Comparison of ENCODE assay signal across 8 cellular contexts in the genomic region with DNA sequence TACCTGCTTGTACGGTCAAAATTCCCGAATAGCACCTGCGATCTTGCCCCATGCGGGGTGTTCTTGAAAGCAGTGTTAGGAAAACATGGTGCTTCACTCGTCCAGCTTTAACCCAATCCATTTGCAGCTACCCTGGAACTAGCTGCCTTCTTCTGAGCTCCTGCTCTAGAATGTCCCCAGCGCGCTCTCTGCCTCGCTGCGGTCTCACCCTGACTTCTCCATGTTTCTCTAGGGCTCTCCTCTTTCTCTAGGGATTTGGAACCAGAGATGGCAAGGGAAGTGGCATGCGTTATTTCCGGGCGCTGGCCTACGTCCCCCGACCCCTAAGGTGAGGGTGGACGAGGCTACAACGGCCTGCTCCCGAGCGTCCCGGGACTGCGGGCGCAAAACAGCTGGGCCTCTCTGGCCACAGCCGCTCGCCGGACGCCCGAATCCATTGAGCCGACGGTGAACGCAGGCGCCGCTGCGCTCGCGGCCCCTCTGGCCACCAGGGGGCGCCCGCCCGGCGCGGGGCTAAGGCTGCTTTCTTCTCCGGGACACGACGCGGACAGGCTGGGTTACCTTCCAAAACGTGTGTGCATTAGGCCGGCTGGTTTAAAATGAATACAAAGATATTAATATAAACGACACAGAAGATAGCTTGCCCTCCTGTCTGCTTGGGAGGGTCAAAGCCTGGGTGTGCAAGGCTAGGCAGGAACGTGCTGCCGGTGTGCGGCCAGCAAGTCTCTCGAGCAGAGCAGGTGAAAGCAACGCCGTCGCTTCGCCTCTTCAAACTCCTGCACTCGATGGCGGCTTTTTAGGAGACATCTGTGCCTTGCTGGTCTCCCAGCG. TPM values are rescaled to one million over a fixed set of nuclear protein-coding genes. Genes with fewer than 3 reads are reported as not detected.
DNase-seq lines count a peak whose midpoint lies in the region; ATAC-seq, FAIRE-seq and TF ChIP-seq lines count a peak whose summit lies in the region.

No MANE protein-coding gene starts in this region.

- H3K27ac ChIP-seq in HL-60 (replicated peaks) (peak overlapping the region; percentile 96), RWPE1 (peak overlapping the region; percentile 80), testis (peak overlapping the region; percentile 36 to 94)

- TF ChIP-seq CTCF in HL-60 (IDR thresholded peaks at IDR 0.05; ENCODE audit: insufficient read depth, low read length), result peak; percentile 83
- peak; percentile 97 for TF ChIP-seq CTCF in RWPE1 (conservative IDR thresholded peaks at IDR 0.05; ENCODE audit: low read depth)
- TF ChIP-seq CTCF in testis (IDR thresholded peaks at IDR 0.05), result peak; percentile 93 to 99 (median 95)

- WGBS in testis, 2 donors, result 1% methylated on average over 30 to 57 of the region's 57 CpGs

- H3K4me1 ChIP-seq in neuron (ENCODE audit: insufficient read depth, low read length), result peaks cover 4% of the 10 kb centered on the region
- peaks cover 10% of the 10 kb centered on the region for H3K4me1 ChIP-seq in testis

- TF ChIP-seq POLR2A in testis (IDR thresholded peaks at IDR 0.05), result no peak

- H3K9me3 ChIP-seq in neuron (ENCODE audit: low read length), result no peaks in the 10 kb centered on the region
- no peaks in the 10 kb centered on the region for H3K9me3 ChIP-seq in testis

- peak; percentile 37 for ATAC-seq in GM19468 (IDR thresholded peaks at IDR 0.05; ENCODE audit: extremely low read depth, unreplicated experiment)

- POLR2A ChIA-PET in RWPE1 (lab: Yijun Ruan, JAX; ENCODE audit: low non-redundant PET), result no interaction called here

- DNase-seq in COLO829 (ENCODE audit: low spot score) (peak; percentile 41), HL-60 (ENCODE audit: low read depth in 1 of 2, low spot score in 1 of 2) (peak in 1 of 2 experiments; percentile 88), RWPE1 (ENCODE audit: low spot score) (peak; percentile 62), frontal cortex (ENCODE audit: low spot score in 2 of 2) (peak; percentile 65 to 75), testis (peak; percentile 87)
- DNase-seq in activated naive CD4-positive, alpha-beta T cell (lab: John Stamatoyannopoulos, UW), result peak; percentile 24 to 52 (median 38)

- intact Hi-C loops in testis (cut with DNase I; ENCODE audit: low total_unique reads), result no loop called here

- peak overlapping the region; percentile 88 for H3K4me3 ChIP-seq in HL-60 (replicated peaks; ENCODE audit: insufficient read depth, low read length)
- peak overlapping the region; percentile 54 for H3K4me3 ChIP-seq in neuron (ENCODE audit: low read length)
- H3K4me3 ChIP-seq in testis, result peak overlapping the region; percentile 65 to 74

- CTCF ChIA-PET in RWPE1 (lab: Yijun Ruan, JAX), result interaction anchor here (0.6 to 3.0 kb wide), 20 partner anchors 17 to 1633 kb away, joined by 3 to 14 read pairs (median 3); no protein-coding TSS in a partner anchor

- H3K36me3 ChIP-seq in neuron (ENCODE audit: insufficient read depth, low read length), result no peaks in the 10 kb centered on the region
- H3K36me3 ChIP-seq in testis (ENCODE audit: low read depth, missing control alignments), result no peaks in the 10 kb centered on the region

- H3K27me3 ChIP-seq in HL-60 (ENCODE audit: insufficient read depth, poor library complexity, severe bottlenecking), result no peaks in the 10 kb centered on the region
- H3K27me3 ChIP-seq in neuron (ENCODE audit: insufficient read depth, low read length), result no peaks in the 10 kb centered on the region
- H3K27me3 ChIP-seq in testis, result no peaks in the 10 kb centered on the region

- no peak for FAIRE-seq in frontal cortex (lab: Jason Lieb, UNC)

- H2AFZ ChIP-seq in neuron (ENCODE audit: low read depth, low read length), result peak overlapping the region; percentile 12

RNA-seq across cellular contexts. Expression of a gene that starts 1.8 kb away (rescaled TPM):
- total RNA-seq in frontal cortex, result 42.8 TPM
- total RNA-seq in testis, result 10 to 100 TPM in 1 of 2 donors, 1 to 10 TPM in 1; 8.4 to 12.9 TPM
- polyA plus RNA-seq in testis (ENCODE audit: insufficient read depth, low read depth, low replicate concordance), result 10.7 TPM
